In the genomic region with DNA sequence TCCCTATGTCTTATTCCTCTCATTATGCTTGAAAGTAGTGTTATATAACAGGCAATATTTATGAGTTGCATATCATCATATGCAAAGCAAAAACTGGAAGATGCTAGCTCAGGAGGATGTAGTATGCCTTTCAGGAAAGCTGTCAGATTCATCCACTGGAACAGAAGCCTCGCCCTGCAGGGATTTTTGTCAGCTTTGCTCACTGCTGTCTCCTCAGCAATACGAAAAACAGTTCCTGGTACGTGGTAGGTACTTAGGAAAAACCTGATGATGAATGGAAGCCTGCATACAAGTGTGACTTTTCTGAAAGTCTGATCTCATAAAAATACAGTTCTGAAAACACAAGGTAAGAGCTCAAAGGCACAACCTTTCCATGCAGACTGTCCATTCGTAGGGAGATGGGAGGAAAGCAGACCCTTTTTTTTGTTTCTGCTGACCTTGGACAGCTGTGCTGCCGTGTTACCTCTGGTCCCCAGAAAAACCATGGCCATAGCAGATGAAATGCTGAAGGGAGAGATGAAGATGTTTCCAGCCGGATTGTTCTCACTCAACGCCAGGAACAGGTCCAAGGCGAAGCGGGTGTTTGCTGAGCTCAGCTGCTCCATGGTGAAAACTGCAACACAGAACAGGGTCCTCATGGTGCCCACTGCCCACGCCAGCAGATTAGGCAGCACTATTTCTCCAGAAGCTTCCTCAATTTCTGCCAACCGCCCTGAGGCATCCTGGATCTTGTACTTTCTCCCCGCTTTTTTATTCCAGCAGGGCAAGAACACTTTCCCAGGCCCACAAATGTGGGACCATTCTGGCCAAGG, we compare ENCODE assay signal across 8 cellular contexts. TPM values are rescaled to one million over a fixed set of nuclear protein-coding genes. Genes with fewer than 3 reads are reported as not detected.
DNase-seq lines count a peak whose midpoint lies in the region; ATAC-seq, FAIRE-seq and TF ChIP-seq lines count a peak whose summit lies in the region.

No MANE protein-coding gene starts in this region.

- peak overlapping the region; percentile 58 for H3K27ac Mint-ChIP-seq in activated naive CD4-positive, alpha-beta T cell treated with anti-CD3 and anti-CD28 coated beads, Interleukin-2, amount 10 ng/mL, durations not matched to agents 7 days and 5 days

- peak overlapping the region; percentile 4 to 49 for H2BK12ac ChIP-seq in mesenchymal stem cell (ENCODE audit: low read length in 2 of 2)

- peak overlapping the region; percentile 90 for H3K9ac ChIP-seq in mesenchymal stem cell (ENCODE audit: low read length)

- H4K91ac ChIP-seq in mesenchymal stem cell (ENCODE audit: low read length) = no peak overlapping the region

- peak overlapping the region; percentile 77 for H2BK15ac ChIP-seq in mesenchymal stem cell (ENCODE audit: low read depth, poor library complexity, severe bottlenecking)

- DNase-seq in activated naive CD4-positive, alpha-beta T cell treated with anti-CD3 and anti-CD28 coated beads, Interleukin-2, amount 10 ng/mL, durations not matched to agents 7 days and 5 days = no peak
- DNase-seq in activated naive CD4-positive, alpha-beta T cell (lab: John Stamatoyannopoulos, UW) = no peak
- DNase-seq in bronchial epithelial cell (ENCODE audit: low read depth) (peak; percentile 76), mesenchymal stem cell (no peak), upper lobe of right lung (no peak)

- CTCF ChIA-PET in activated naive CD4-positive, alpha-beta T cell treated with anti-CD3 and anti-CD28 coated beads, Interleukin-2, amount 10 ng/mL, durations not matched to agents 7 days and 5 days (lab: Charles Lee) = interaction anchor here (0.9 to 4.1 kb wide), 9 partner anchors 36 to 1181 kb away, joined by 3 to 65 read pairs (median 4); a partner anchor contains a TSS

- H3K23ac ChIP-seq in mesenchymal stem cell (ENCODE audit: low read length in 2 of 2) = no peak overlapping the region

- H3K4me3 ChIP-seq in bronchial epithelial cell (ENCODE audit: low read depth, low read length) (peak overlapping the region; percentile 52), mesenchymal stem cell (ENCODE audit: insufficient read depth in 1 of 2, low read depth in 1 of 2, low read length in 2 of 2) (peak overlapping the region in 1 of 2 experiments; percentile 78), upper lobe of right lung (peak overlapping the region; percentile 65)

- H3K4me2 ChIP-seq in mesenchymal stem cell (ENCODE audit: low read length, poor library complexity, severe bottlenecking) = no peak overlapping the region

- H3K79me1 ChIP-seq in mesenchymal stem cell (replicated peaks; ENCODE audit: low read length, poor library complexity, severe bottlenecking) = peaks cover 5% of the 10 kb centered on the region

- no peak overlapping the region for H3K4ac ChIP-seq in mesenchymal stem cell (ENCODE audit: low read depth in 1 of 2, low read length in 2 of 2)

- H3K4me1 Mint-ChIP-seq in activated naive CD4-positive, alpha-beta T cell treated with anti-CD3 and anti-CD28 coated beads, Interleukin-2, amount 10 ng/mL, durations not matched to agents 7 days and 5 days = peaks cover 53% of the 10 kb centered on the region

- FAIRE-seq in bronchial epithelial cell (lab: Jason Lieb, UNC) = no peak

- 84% methylated on average over 12 of the region's 12 CpGs for WGBS in mesenchymal stem cell

- H3K27ac ChIP-seq in mesenchymal stem cell (ENCODE audit: low read length, poor library complexity, severe bottlenecking) = no peak overlapping the region
- peak overlapping the region; percentile 95 for H3K27ac ChIP-seq in upper lobe of right lung

- ATAC-seq in upper lobe of right lung = no peak
- ATAC-seq in GM19397 (IDR thresholded peaks at IDR 0.05; ENCODE audit: unreplicated experiment) = no peak
- ATAC-seq in GM21576 (IDR thresholded peaks at IDR 0.05; ENCODE audit: unreplicated experiment) = no peak
- ATAC-seq in HG03342 (IDR thresholded peaks at IDR 0.05; ENCODE audit: unreplicated experiment) = no peak

- H3K4me1 ChIP-seq in mesenchymal stem cell (ENCODE audit: control insufficient read depth, insufficient read depth, low read depth, low read length) (peaks cover 19% of the 10 kb centered on the region), upper lobe of right lung (peaks cover 37% of the 10 kb centered on the region)

- H3K36me3 Mint-ChIP-seq in activated naive CD4-positive, alpha-beta T cell treated with anti-CD3 and anti-CD28 coated beads, Interleukin-2, amount 10 ng/mL, durations not matched to agents 7 days and 5 days = peaks cover 46% of the 10 kb centered on the region

- no peaks in the 10 kb centered on the region for H3K27me3 Mint-ChIP-seq in activated naive CD4-positive, alpha-beta T cell treated with anti-CD3 and anti-CD28 coated beads, Interleukin-2, amount 10 ng/mL, durations not matched to agents 7 days and 5 days

- H4K8ac ChIP-seq in mesenchymal stem cell (ENCODE audit: low read length) = peak overlapping the region; percentile 48

- no peak overlapping the region for H2BK5ac ChIP-seq in mesenchymal stem cell (ENCODE audit: low read depth, low read length, poor library complexity, severe bottlenecking)

- peak overlapping the region; percentile 69 for H2BK120ac ChIP-seq in mesenchymal stem cell (ENCODE audit: low read depth, low read length)

- H3K27me3 ChIP-seq in bronchial epithelial cell (ENCODE audit: control insufficient read depth, insufficient read depth, low read length) (no peaks in the 10 kb centered on the region), mesenchymal stem cell (ENCODE audit: control insufficient read depth in 1 of 2, insufficient read depth in 1 of 2, low read length in 2 of 2) (no peaks in the 10 kb centered on the region), upper lobe of right lung (no peaks in the 10 kb centered on the region)

- H3K14ac ChIP-seq in mesenchymal stem cell (ENCODE audit: low read length in 2 of 2) = no peak overlapping the region

- intact Hi-C loops in upper lobe of right lung (cut with DNase I) = loop anchor here (10.0 kb wide), 1 partner anchor 95 kb away; no protein-coding TSS in a partner anchor

- no peak overlapping the region for H2AK5ac ChIP-seq in mesenchymal stem cell (ENCODE audit: low read length, severe bottlenecking)

- peak overlapping the region; percentile 31 to 76 for H3K18ac ChIP-seq in mesenchymal stem cell (ENCODE audit: low read depth in 1 of 2, low read length in 2 of 2)

- TF ChIP-seq CTCF in bronchial epithelial cell (IDR thresholded peaks at IDR 0.05; ENCODE audit: insufficient read depth, low read length, severe bottlenecking) (no peak), upper lobe of right lung (IDR thresholded peaks at IDR 0.05) (no peak)

- H3K36me3 ChIP-seq in bronchial epithelial cell (ENCODE audit: control insufficient read depth, insufficient read depth, low read length) (peaks cover 16% of the 10 kb centered on the region), mesenchymal stem cell (ENCODE audit: control insufficient read depth in 1 of 2, insufficient read depth in 2 of 2, low read depth in 1 of 2, low read length in 2 of 2) (peaks cover 6 to 49% of the 10 kb centered on the region in 2 experiments), upper lobe of right lung (peaks cover 42% of the 10 kb centered on the region)

- H3K9me3 Mint-ChIP-seq in activated naive CD4-positive, alpha-beta T cell treated with anti-CD3 and anti-CD28 coated beads, Interleukin-2, amount 10 ng/mL, durations not matched to agents 7 days and 5 days = no peaks in the 10 kb centered on the region

- H3K9me3 ChIP-seq in mesenchymal stem cell (ENCODE audit: control insufficient read depth, low read length) (no peaks in the 10 kb centered on the region), upper lobe of right lung (no peaks in the 10 kb centered on the region)

- H3K4me3 Mint-ChIP-seq in activated naive CD4-positive, alpha-beta T cell treated with anti-CD3 and anti-CD28 coated beads, Interleukin-2, amount 10 ng/mL, durations not matched to agents 7 days and 5 days = peak overlapping the region; percentile 85

- H2AFZ ChIP-seq in mesenchymal stem cell (ENCODE audit: low read depth, low read length) = no peak overlapping the region

RNA-seq across cellular contexts. Expression of a gene that starts 1.5 kb away (rescaled TPM):
- total RNA-seq in bronchial epithelial cell = 142 and 372 TPM in 2 replicates
- polyA plus RNA-seq in mesenchymal stem cell (2013, experiment 1 of 2) = 22.3 TPM
- 23.4 TPM for polyA plus RNA-seq in mesenchymal stem cell (2013, experiment 2 of 2)
- 101 TPM for total RNA-seq in upper lobe of right lung
